25 cellular contexts compared by ENCODE assay signal in genomic region chr18:24362757-24363156, GRCh38. TPM values are rescaled to one million over a fixed set of nuclear protein-coding genes. Genes with fewer than 3 reads are reported as not detected.
DNase-seq lines count a peak whose midpoint lies in the region; ATAC-seq and TF ChIP-seq lines count a peak whose summit lies in the region.
"Had no signal": no experiment of that assay in that cellular context is flagged by ENCODE, and none has a peak within 500 bp of the region (broad histone marks: within the 10 kb centered on the region; RNA-seq: fewer than 3 reads in every experiment).

No MANE protein-coding gene starts in this region.

- TF ChIP-seq CTCF in Caco-2 (IDR thresholded peaks at IDR 0.05; ENCODE audit: insufficient read depth in 1 of 2, low read depth in 1 of 2, low read length in 1 of 2, severe bottlenecking in 1 of 2, unreplicated experiment in 1 of 2): no peak
- TF ChIP-seq CTCF in LNCaP clone FGC (IDR thresholded peaks at IDR 0.05; ENCODE audit: control insufficient read depth, extremely low read depth, insufficient read depth): no peak
- TF ChIP-seq CTCF in chondrocyte (IDR thresholded peaks at IDR 0.05): no peak
- no peak for TF ChIP-seq CTCF in osteoblast (IDR thresholded peaks at IDR 0.05; ENCODE audit: extremely low read depth, low read depth, low read length)

- no peaks in the 10 kb centered on the region for H3K36me3 Mint-ChIP-seq in Caco-2 (ENCODE audit: insufficient read depth, unreplicated experiment)
- peaks cover 3% of the 10 kb centered on the region for H3K36me3 Mint-ChIP-seq in chondrocyte (ENCODE audit: low read depth)

- H3K9me3 ChIP-seq in Caco-2 (no peaks in the 10 kb centered on the region), osteoblast (ENCODE audit: low read depth, low read length) (no peaks in the 10 kb centered on the region)
- H3K9me3 ChIP-seq: BLaER1, body of pancreas had no signal

- H3K27ac Mint-ChIP-seq in Caco-2 (ENCODE audit: unreplicated experiment) (no peak overlapping the region), chondrocyte (ENCODE audit: unreplicated experiment) (peak overlapping the region; percentile 33)
- H3K27ac Mint-ChIP-seq: activated naive CD8-positive, alpha-beta T cell; activated T-helper 1 cell treated with anti-CD3 and anti-CD28 coated beads, Interleukin-12 subunit alpha, Interleukin-12 subunit beta, Interleukin-2, Interleukin-4 antibody, amounts not matched to agents 30 ng/mL and 10 ng/mL and 1 ng/mL, durations not matched to agents 14 hours and 24 hours and 36 hours had no signal

- H2AFZ ChIP-seq in osteoblast (ENCODE audit: low read length): no peak overlapping the region
- H2AFZ ChIP-seq: hepatocyte had no signal

- no peak overlapping the region for H3K27ac ChIP-seq in osteoblast (ENCODE audit: low read depth, low read length)
- H3K27ac ChIP-seq: BLaER1, body of pancreas, hepatocyte had no signal

- no peaks in the 10 kb centered on the region for H4K20me1 ChIP-seq in osteoblast (ENCODE audit: insufficient read depth, low read length)
- H4K20me1 ChIP-seq: BLaER1 had no signal

- H3K27me3 Mint-ChIP-seq in Caco-2 (ENCODE audit: insufficient read depth, unreplicated experiment) (no peaks in the 10 kb centered on the region), chondrocyte (ENCODE audit: low read depth) (no peaks in the 10 kb centered on the region)
- H3K27me3 Mint-ChIP-seq: activated naive CD8-positive, alpha-beta T cell had no signal

- no peak overlapping the region for H3K4me3 Mint-ChIP-seq in Caco-2 (ENCODE audit: unreplicated experiment)
- H3K4me3 Mint-ChIP-seq in chondrocyte (ENCODE audit: unreplicated experiment): no peak overlapping the region
- H3K4me3 Mint-ChIP-seq: activated naive CD8-positive, alpha-beta T cell; activated T-helper 1 cell treated with anti-CD3 and anti-CD28 coated beads, Interleukin-12 subunit alpha, Interleukin-12 subunit beta, Interleukin-2, Interleukin-4 antibody, amounts not matched to agents 30 ng/mL and 10 ng/mL and 1 ng/mL, durations not matched to agents 14 hours and 24 hours and 36 hours; nephron had no signal

- no TSS peak for BruUV-seq in Caco-2 (replicated peaks; lab: Mats Ljungman, UMichigan)

- H3K4me2 ChIP-seq in osteoblast (ENCODE audit: insufficient read depth, low read length): no peak overlapping the region
- H3K4me2 ChIP-seq: BLaER1, hepatocyte had no signal

- no peaks in the 10 kb centered on the region for H3K27me3 ChIP-seq in Caco-2 (replicated peaks; ENCODE audit: control insufficient read depth, insufficient read depth, low read length)
- H3K27me3 ChIP-seq in osteoblast (ENCODE audit: insufficient read depth, low read length): no peaks in the 10 kb centered on the region
- H3K27me3 ChIP-seq: BLaER1, body of pancreas, hepatocyte had no signal

- CTCF ChIA-PET in Caco-2 (lab: Charles Lee): interaction anchor here (0.5 to 0.9 kb wide), 2 partner anchors 52 to 125 kb away, joined by 3 to 4 read pairs; no protein-coding TSS in a partner anchor

- H3K9me3 Mint-ChIP-seq in Caco-2 (ENCODE audit: unreplicated experiment): no peaks in the 10 kb centered on the region
- H3K9me3 Mint-ChIP-seq in chondrocyte (ENCODE audit: low read depth): no peaks in the 10 kb centered on the region
- H3K9me3 Mint-ChIP-seq: activated T-helper 1 cell treated with anti-CD3 and anti-CD28 coated beads, Interleukin-12 subunit alpha, Interleukin-12 subunit beta, Interleukin-2, Interleukin-4 antibody, amounts not matched to agents 30 ng/mL and 10 ng/mL and 1 ng/mL, durations not matched to agents 14 hours and 24 hours and 36 hours; nephron had no signal

- H3K4me1 Mint-ChIP-seq in Caco-2 (ENCODE audit: low read depth, unreplicated experiment) (no peaks in the 10 kb centered on the region), chondrocyte (ENCODE audit: low read depth) (peaks cover 11% of the 10 kb centered on the region)
- H3K4me1 Mint-ChIP-seq: nephron had no signal

- no peak for ATAC-seq in HG03175 (IDR thresholded peaks at IDR 0.05; ENCODE audit: unreplicated experiment)
- ATAC-seq in HG03354 (IDR thresholded peaks at IDR 0.05; ENCODE audit: poor library complexity, severe bottlenecking, unreplicated experiment): no peak
- ATAC-seq: body of pancreas had no signal

- intact Hi-C loops in Caco-2 (cut with micrococcal nuclease; ENCODE audit: unreplicated experiment): no loop called here

- H3K79me2 ChIP-seq in osteoblast (ENCODE audit: insufficient read depth, low read length): no peaks in the 10 kb centered on the region
- H3K79me2 ChIP-seq: hepatocyte had no signal

- H3K4me1 ChIP-seq in Caco-2: 0 out of 2 replicates have a peak, but pooled peaks cover 5% of the 10 kb centered on the region
- H3K4me1 ChIP-seq in osteoblast (ENCODE audit: insufficient read depth, low read length): no peaks in the 10 kb centered on the region
- H3K4me1 ChIP-seq: BLaER1 had no signal

- no peak overlapping the region for H3K4me3 ChIP-seq in Caco-2 (ENCODE audit: low read depth, low read length)
- no peak overlapping the region for H3K4me3 ChIP-seq in LNCaP clone FGC (ENCODE audit: low read depth, low read length)
- no peak overlapping the region for H3K4me3 ChIP-seq in osteoblast (ENCODE audit: insufficient read depth, low read length)
- H3K4me3 ChIP-seq: BLaER1, body of pancreas, hepatocyte had no signal

- DNase-seq in Caco-2: peak; percentile 13 to 38
- DNase-seq in LNCaP clone FGC (ENCODE audit: low read depth): peak; percentile 61
- DNase-seq in chondrocyte (ENCODE audit: low spot score): no peak
- peak; percentile 39 for DNase-seq in left kidney (ENCODE audit: low read depth, low spot score)
- DNase-seq in osteoblast (ENCODE audit: insufficient read length, low spot score, missing footprints): no peak
- DNase-seq in kidney tubule cell (ENCODE audit: low spot score): no peak
- DNase-seq: activated CD4-positive, alpha-beta T cell treated with anti-CD3 and anti-CD28 coated beads for 1 hour; body of pancreas; GDM1; GOT3; midbrain; NCI-H1105; NCI-H2081 treated with DMSO at 0.1 percent for 48 hours; NCI-H510A treated with DMSO at 0.1 percent for 48 hours; posterior cingulate gyrus; RPMI8226; stimulated activated CD4-positive, alpha-beta T cell treated with anti-CD3 and anti-CD28 coated beads, Interleukin-1b, Interleukin-23, amount 100 ng/mL, for 48 hours; stimulated activated naive CD4-positive, alpha-beta T cell had no signal

- H3K36me3 ChIP-seq in Caco-2 (ENCODE audit: control insufficient read depth, insufficient read depth, low read length) (no peaks in the 10 kb centered on the region), osteoblast (ENCODE audit: insufficient read depth, low read length) (peaks cover 3% of the 10 kb centered on the region)

- POLR2A ChIA-PET in Caco-2 (lab: Charles Lee): no interaction called here

RNA-seq across cellular contexts. Expression of gene OSBPL1A, which starts 34.9 kb away (rescaled TPM):
- 15.7 and 15.9 TPM in 2 replicates for total RNA-seq in Caco-2 (2022)
- total RNA-seq in chondrocyte: 27.7 to 37.5 TPM (median 33.3 TPM) in 3 replicates
- total RNA-seq in osteoblast: 51.8 and 53.3 TPM in 2 replicates

Comparison
In these comparisons a context has a peak if more than half of its experiments do, and no peak if none do; other contexts are left out.
1. DNase-seq: peak in Caco-2 (2 of 2), LNCaP clone FGC (single experiment) and left kidney (single experiment); none in chondrocyte (single experiment), osteoblast (single experiment) and kidney tubule cell (single experiment).